ENCODE assay signal across 3 cellular contexts in genomic region chr13:71087432-71087831, GRCh38.
"Had no signal": no experiment of that assay in that cellular context is flagged by ENCODE, and none has a peak within 500 bp of the region (broad histone marks: within the 10 kb centered on the region; RNA-seq: fewer than 3 reads in every experiment).

No MANE protein-coding gene starts in this region.

- DNase-seq: GDM1, GF-D8 had no signal

- H3K4me3 ChIP-seq: GM12878 had no signal

- ATAC-seq: GM12878 had no signal
